Comparison of ENCODE assay signal across 1 cellular context in genomic region chr22:31211862-31212730, GRCh38.
TF ChIP-seq lines count a peak whose summit lies in the region.

LIMK2 (plus strand) TSS chr22:31212298; CDS start chr22:31212409, 111 bp downstream.

TF ChIP-seq in HepG2, 621 proteins besides CTCF, POLR2A, EP300 and RAD21 (continued from another document and continues in another):
- peak; percentile 32; the same call in 1 of the 2 replicates for TF ChIP-seq ZNF646 (CRISPR knock-in tag; IDR thresholded peaks at IDR 0.05)
- TF ChIP-seq ZNF557 (CRISPR knock-in tag; IDR thresholded peaks at IDR 0.05), result peak; percentile 1; the same call in 1 of the 2 replicates
- TF ChIP-seq TSC22D2 (CRISPR knock-in tag; IDR thresholded peaks at IDR 0.05; ENCODE audit: borderline replicate concordance), result no peak
- peak; percentile 79 for TF ChIP-seq ZMYM4 (CRISPR knock-in tag; IDR thresholded peaks at IDR 0.05)
- no peak for TF ChIP-seq SOX13 (IDR thresholded peaks at IDR 0.05)
- TF ChIP-seq SOX13 (CRISPR knock-in tag; conservative IDR thresholded peaks at IDR 0.05 in 1 of 2, IDR thresholded peaks at IDR 0.05 in 1 of 2), result peak in 1 of 2 experiments; percentile 39; a peak in 1 of 4 replicates
- peak; percentile 91 for TF ChIP-seq RBFOX2 (IDR thresholded peaks at IDR 0.05; ENCODE audit: low read depth, low read length)
- peak; percentile 58; the same call in 1 of the 2 replicates for TF ChIP-seq ZNF441 (CRISPR knock-in tag; IDR thresholded peaks at IDR 0.05; ENCODE audit: borderline replicate concordance)
- 0 out of 2 replicates have a peak, but pooled peaks have one; percentile 19 for TF ChIP-seq ZSCAN31 (CRISPR knock-in tag; IDR thresholded peaks at IDR 0.05; ENCODE audit: low read depth)
- peak; percentile 52; the same call in 1 of the 2 replicates for TF ChIP-seq TFAP4 (IDR thresholded peaks at IDR 0.05; ENCODE audit: borderline replicate concordance, low read depth)
- TF ChIP-seq KLF12 (CRISPR knock-in tag; IDR thresholded peaks at IDR 0.05; ENCODE audit: borderline replicate concordance), result peak; percentile 37; the same call in 1 of the 2 replicates
- no peak for TF ChIP-seq ZNF446 (CRISPR knock-in tag; IDR thresholded peaks at IDR 0.05)
- peak; percentile 32; the same call in 1 of the 2 replicates for TF ChIP-seq GZF1 (CRISPR knock-in tag; IDR thresholded peaks at IDR 0.05)
- TF ChIP-seq KAT7 (CRISPR knock-in tag; IDR thresholded peaks at IDR 0.05; ENCODE audit: borderline replicate concordance), result peak; percentile 86; the same call in 1 of the 2 replicates
- no peak for TF ChIP-seq ZNF256 (CRISPR knock-in tag; conservative IDR thresholded peaks at IDR 0.05)
- peak; percentile 73 for TF ChIP-seq TARDBP (CRISPR knock-in tag; IDR thresholded peaks at IDR 0.05)
- peak; percentile 78 for TF ChIP-seq POGK (CRISPR knock-in tag; conservative IDR thresholded peaks at IDR 0.05)
- no peak for TF ChIP-seq TGIF2 (CRISPR knock-in tag; IDR thresholded peaks at IDR 0.05)
- TF ChIP-seq ZNF451 (CRISPR knock-in tag; IDR thresholded peaks at IDR 0.05), result 0 out of 2 replicates have a peak, but pooled peaks have one; percentile 34
- 0 out of 2 replicates have a peak, but pooled peaks have one; percentile 42 for TF ChIP-seq KDM5B (CRISPR knock-in tag; IDR thresholded peaks at IDR 0.05; ENCODE audit: borderline replicate concordance)
- TF ChIP-seq SP1 (IDR thresholded peaks at IDR 0.05), result no peak
- peak; percentile 87 for TF ChIP-seq SP1 (CRISPR knock-in tag; IDR thresholded peaks at IDR 0.05)
- TF ChIP-seq IRF2 (CRISPR knock-in tag; IDR thresholded peaks at IDR 0.05), result 0 out of 2 replicates have a peak, but pooled peaks have one; percentile 22
- TF ChIP-seq CENPX (CRISPR knock-in tag; IDR thresholded peaks at IDR 0.05), result no peak
- peak; percentile 38 for TF ChIP-seq AGO1 (IDR thresholded peaks at IDR 0.05; ENCODE audit: low read depth, low read length, poor library complexity, severe bottlenecking)
- peak; percentile 74; the same call in 1 of the 2 replicates for TF ChIP-seq ZBED4 (CRISPR knock-in tag; IDR thresholded peaks at IDR 0.05; ENCODE audit: borderline replicate concordance)
- TF ChIP-seq HBP1 (CRISPR knock-in tag; IDR thresholded peaks at IDR 0.05; ENCODE audit: low read depth), result peak; percentile 8; the same call in 1 of the 2 replicates
- TF ChIP-seq MYPOP (CRISPR knock-in tag; IDR thresholded peaks at IDR 0.05), result 0 out of 2 replicates have a peak, but pooled peaks have one; percentile 29
- TF ChIP-seq NKX3-1 (CRISPR knock-in tag; IDR thresholded peaks at IDR 0.05), result 0 out of 2 replicates have a peak, but pooled peaks have one; percentile 39
- peak; percentile 25; the same call in 1 of the 2 replicates for TF ChIP-seq ZNF766 (CRISPR knock-in tag; IDR thresholded peaks at IDR 0.05; ENCODE audit: borderline replicate concordance)
- TF ChIP-seq ZGPAT (CRISPR knock-in tag; IDR thresholded peaks at IDR 0.05), result peak; percentile 80
- peak; percentile 73; the same call in 1 of the 2 replicates for TF ChIP-seq ATF7-NPFF (CRISPR knock-in tag; IDR thresholded peaks at IDR 0.05; ENCODE audit: low read depth)
- peak; percentile 44 for TF ChIP-seq SKI (IDR thresholded peaks at IDR 0.05; ENCODE audit: partially characterized antibody)
- TF ChIP-seq ZNF614 (CRISPR knock-in tag; IDR thresholded peaks at IDR 0.05; ENCODE audit: borderline replicate concordance), result peak; percentile 31; the same call in 1 of the 2 replicates
- no peak for TF ChIP-seq TOE1 (CRISPR knock-in tag; IDR thresholded peaks at IDR 0.05)
- peak; percentile 38 for TF ChIP-seq CBX1 (IDR thresholded peaks at IDR 0.05; ENCODE audit: low read depth)
- no peak for TF ChIP-seq MTA3 (CRISPR knock-in tag; IDR thresholded peaks at IDR 0.05)
- 0 out of 2 replicates have a peak, but pooled peaks have one; percentile 25 for TF ChIP-seq ZNF564 (CRISPR knock-in tag; IDR thresholded peaks at IDR 0.05)
- TF ChIP-seq ZNF333 (CRISPR knock-in tag; IDR thresholded peaks at IDR 0.05; ENCODE audit: borderline replicate concordance), result no peak
- peak; percentile 90 for TF ChIP-seq E2F1 (CRISPR knock-in tag; IDR thresholded peaks at IDR 0.05)
- peak; percentile 78; the same call in 1 of the 2 replicates for TF ChIP-seq NFKB2 (CRISPR knock-in tag; IDR thresholded peaks at IDR 0.05; ENCODE audit: borderline replicate concordance)
- no peak for TF ChIP-seq RFXANK (CRISPR knock-in tag; IDR thresholded peaks at IDR 0.05)
